ENCODE assay signal across 9 cellular contexts in genomic region chr18:13222371-13223281, GRCh38. TPM values are rescaled to one million over a fixed set of nuclear protein-coding genes. Genes with fewer than 3 reads are reported as not detected.
DNase-seq lines count a peak whose midpoint lies in the region; ATAC-seq and TF ChIP-seq lines count a peak whose summit lies in the region.
"Had no signal": no experiment of that assay in that cellular context is flagged by ENCODE, and none has a peak within 500 bp of the region (broad histone marks: within the 10 kb centered on the region; RNA-seq: fewer than 3 reads in every experiment).

No MANE protein-coding gene starts in this region.

- H3K9ac ChIP-seq in SK-N-SH, result no peak overlapping the region

- H3K9me3 ChIP-seq in SK-N-SH, result no peaks in the 10 kb centered on the region
- H3K9me3 ChIP-seq in testis, result no peaks in the 10 kb centered on the region
- H3K9me3 ChIP-seq in HAP-1, result no peaks in the 10 kb centered on the region

- POLR2A ChIA-PET in SK-N-SH (lab: Yijun Ruan, JAX), result interaction anchor here (0.8 to 1.0 kb wide), 2 partner anchors 279 to 290 kb away, joined by 3 read pairs; no protein-coding TSS in a partner anchor

- H3K27me3 ChIP-seq in SK-N-SH (ENCODE audit: insufficient read depth) (peaks cover 18% of the 10 kb centered on the region; the same call in 1 of the 2 replicates), layer of hippocampus (ENCODE audit: control insufficient read depth, insufficient read depth, low read length) (no peaks in the 10 kb centered on the region), testis (no peaks in the 10 kb centered on the region), HAP-1 (ENCODE audit: low read depth) (peaks cover 31% of the 10 kb centered on the region)

- TF ChIP-seq POLR2A in testis (IDR thresholded peaks at IDR 0.05), result no peak

- peak in 1 of 2 experiments; percentile 80; a peak in 2 of 4 replicates for TF ChIP-seq EP300 in SK-N-SH (IDR thresholded peaks at IDR 0.05; ENCODE audit: borderline replicate concordance in 1 of 2, low read depth in 1 of 2, low read length in 1 of 2)

- intact Hi-C loops in testis (cut with DNase I; ENCODE audit: low total_unique reads), result no loop called here

- H3K4me3 Mint-ChIP-seq in stimulated activated effector memory CD8-positive, alpha-beta T cell treated with anti-CD3 and anti-CD28 coated beads, Interleukin-12 subunit alpha, Interleukin-12 subunit beta, amount 100 ng/mL, for 72 hours, result no peak overlapping the region

- no peaks in the 10 kb centered on the region for H3K79me2 ChIP-seq in SK-N-SH (ENCODE audit: insufficient read depth)

- H3K36me3 Mint-ChIP-seq in stimulated activated effector memory CD8-positive, alpha-beta T cell treated with anti-CD3 and anti-CD28 coated beads, Interleukin-12 subunit alpha, Interleukin-12 subunit beta, amount 100 ng/mL, for 72 hours, result no peaks in the 10 kb centered on the region

- in situ Hi-C loops in HAP-1 (cut with MboI; ENCODE audit: low sequenced_read_pairs), result loop anchor here (25.0 kb wide), 1 partner anchor 415 kb away; no protein-coding TSS in a partner anchor

- no peak for TF ChIP-seq CTCF in SK-N-SH (IDR thresholded peaks at IDR 0.05)
- TF ChIP-seq CTCF in testis (IDR thresholded peaks at IDR 0.05), result no peak

- no peak overlapping the region for H2AFZ ChIP-seq in SK-N-SH (ENCODE audit: low read depth)

- H3F3A ChIP-seq in SK-N-SH (replicated peaks; ENCODE audit: insufficient read depth), result peaks cover 3% of the 10 kb centered on the region

- H3K4me3 ChIP-seq in SK-N-SH (ENCODE audit: low read depth in 2 of 2, low read length in 1 of 2) (peak overlapping the region in 1 of 2 experiments; percentile 17; a peak in 1 of 4 replicates), testis (no peak overlapping the region), HAP-1 (no peak overlapping the region)

- H3K27ac ChIP-seq in SK-N-SH (ENCODE audit: low read depth in 2 of 2, low read length in 1 of 2), result peak overlapping the region; percentile 34 to 100; a peak in 3 of 4 replicates
- H3K27ac ChIP-seq in layer of hippocampus (ENCODE audit: low read depth, low read length), result peak overlapping the region; percentile 77
- peak overlapping the region; percentile 34 to 48 for H3K27ac ChIP-seq in testis
- H3K27ac ChIP-seq: foreskin keratinocyte had no signal

- CTCF ChIA-PET in SK-N-SH (lab: Yijun Ruan, JAX), result interaction anchor here (0.6 to 1.8 kb wide), 9 partner anchors 10 to 306 kb away, joined by 3 to 8 read pairs (median 3); no protein-coding TSS in a partner anchor

- H3K9me2 ChIP-seq in SK-N-SH, result no peaks in the 10 kb centered on the region

- H3K27ac Mint-ChIP-seq in stimulated activated effector memory CD8-positive, alpha-beta T cell treated with anti-CD3 and anti-CD28 coated beads, Interleukin-12 subunit alpha, Interleukin-12 subunit beta, amount 100 ng/mL, for 72 hours, result no peak overlapping the region

- peaks cover 9 to 46% of the 10 kb centered on the region in 2 experiments; a peak in 3 of 4 replicates for H3K4me1 ChIP-seq in SK-N-SH (ENCODE audit: control insufficient read depth in 1 of 2, insufficient read depth in 2 of 2, low read depth in 1 of 2, low read length in 1 of 2)
- H3K4me1 ChIP-seq in testis, result peaks cover 35% of the 10 kb centered on the region
- no peaks in the 10 kb centered on the region for H3K4me1 ChIP-seq in HAP-1
- H3K4me1 ChIP-seq: foreskin keratinocyte had no signal

- ATAC-seq in GM21576 (IDR thresholded peaks at IDR 0.05; ENCODE audit: unreplicated experiment) (no peak), GM18517 (IDR thresholded peaks at IDR 0.05; ENCODE audit: unreplicated experiment) (no peak)
- no peak for ATAC-seq in stimulated activated effector memory CD8-positive, alpha-beta T cell treated with anti-CD3 and anti-CD28 coated beads, Interleukin-12 subunit alpha, Interleukin-12 subunit beta, amount 100 ng/mL, for 72 hours
- ATAC-seq: foreskin keratinocyte had no signal

- H3K4me2 ChIP-seq in SK-N-SH, result peak overlapping the region; percentile 67

- DNase-seq in NCI-H1105 (lab: John Stamatoyannopoulos, UW), result peak; percentile 94
- DNase-seq in SK-N-SH, result peak; percentile 77
- DNase-seq in testis, result peak; percentile 54
- DNase-seq in HAP-1 (ENCODE audit: low spot score in 2 of 2), result no peak
- no peak for DNase-seq in stimulated activated effector memory CD8-positive, alpha-beta T cell treated with anti-CD3 and anti-CD28 coated beads, Interleukin-12 subunit alpha, Interleukin-12 subunit beta, amount 100 ng/mL, for 72 hours (ENCODE audit: low spot score in 2 of 2)

- H4K20me1 ChIP-seq in SK-N-SH (ENCODE audit: insufficient read depth), result no peaks in the 10 kb centered on the region

- no peak for TF ChIP-seq RAD21 in SK-N-SH (IDR thresholded peaks at IDR 0.05; ENCODE audit: low read length)

- peaks cover 5% of the 10 kb centered on the region for H3K4me1 Mint-ChIP-seq in stimulated activated effector memory CD8-positive, alpha-beta T cell treated with anti-CD3 and anti-CD28 coated beads, Interleukin-12 subunit alpha, Interleukin-12 subunit beta, amount 100 ng/mL, for 72 hours

- 23% methylated on average over 18 of the region's 19 CpGs for WGBS in SK-N-SH (ENCODE audit: low lambda C conversion rate)
- WGBS in testis, 2 donors, result 33 to 35% methylated on average over 14 to 19 of the region's 19 CpGs

- no peaks in the 10 kb centered on the region for H3K36me3 ChIP-seq in SK-N-SH (replicated peaks in 1 of 2; ENCODE audit: control insufficient read depth in 1 of 2, insufficient read depth in 2 of 2, low read length in 1 of 2)
- H3K36me3 ChIP-seq in testis (ENCODE audit: low read depth, missing control alignments), result no peaks in the 10 kb centered on the region
- H3K36me3 ChIP-seq in HAP-1 (replicated peaks), result no peaks in the 10 kb centered on the region

- no peaks in the 10 kb centered on the region for H3K9me3 Mint-ChIP-seq in stimulated activated effector memory CD8-positive, alpha-beta T cell treated with anti-CD3 and anti-CD28 coated beads, Interleukin-12 subunit alpha, Interleukin-12 subunit beta, amount 100 ng/mL, for 72 hours

TF ChIP-seq in SK-N-SH, 30 proteins besides CTCF, POLR2A, EP300 and RAD21 (continues in another document):
- TF ChIP-seq, protein P1, sequence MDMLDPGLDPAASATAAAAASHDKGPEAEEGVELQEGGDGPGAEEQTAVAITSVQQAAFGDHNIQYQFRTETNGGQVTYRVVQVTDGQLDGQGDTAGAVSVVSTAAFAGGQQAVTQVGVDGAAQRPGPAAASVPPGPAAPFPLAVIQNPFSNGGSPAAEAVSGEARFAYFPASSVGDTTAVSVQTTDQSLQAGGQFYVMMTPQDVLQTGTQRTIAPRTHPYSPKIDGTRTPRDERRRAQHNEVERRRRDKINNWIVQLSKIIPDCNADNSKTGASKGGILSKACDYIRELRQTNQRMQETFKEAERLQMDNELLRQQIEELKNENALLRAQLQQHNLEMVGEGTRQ (IDR thresholded peaks at IDR 0.05; ENCODE audit: borderline replicate concordance, low read depth, low read length), result no peak
- TF ChIP-seq IRF3 (IDR thresholded peaks at IDR 0.05; ENCODE audit: low read depth, low read length) (no peak), FOXJ3 (CRISPR knock-in tag; IDR thresholded peaks at IDR 0.05) (peak; percentile 60; the same call in 1 of the 2 replicates), CHD2 (IDR thresholded peaks at IDR 0.05; ENCODE audit: low read length, partially characterized antibody) (peak; percentile 45), ZBTB33 (IDR thresholded peaks at IDR 0.05; ENCODE audit: borderline replicate concordance, low read depth) (no peak), NFIC (IDR thresholded peaks at IDR 0.05; ENCODE audit: borderline replicate concordance) (peak; percentile 37; the same call in 1 of the 2 replicates), YY1 (IDR thresholded peaks at IDR 0.05; ENCODE audit: low read depth) (no peak), FOXM1 (IDR thresholded peaks at IDR 0.05; ENCODE audit: low read depth) (no peak), RFX5 (IDR thresholded peaks at IDR 0.05; ENCODE audit: low read length) (no peak), USF1 (IDR thresholded peaks at IDR 0.05; ENCODE audit: borderline replicate concordance, low read depth) (no peak), POLR2AphosphoS5 (IDR thresholded peaks at IDR 0.05; ENCODE audit: low read depth, low read length) (no peak)

RNA-seq across cellular contexts. Expression of gene LDLRAD4, which starts 4.1 kb away (rescaled TPM):
- 0.16 and 0.32 TPM in 2 replicates for polyA plus RNA-seq in SK-N-SH (2012; rRNA removed)
- polyA plus RNA-seq in SK-N-SH (2012; cell fraction: cytosol; rRNA removed), result 0.15 and 0.20 TPM in 2 replicates
- 0.35 and 0.91 TPM in 2 replicates for polyA plus RNA-seq in SK-N-SH (2012; cell fraction: nucleus; rRNA removed)
- 10 to 100 TPM; 25.9 to 42.2 TPM for total RNA-seq in testis
- 22.0 TPM for polyA plus RNA-seq in testis (ENCODE audit: insufficient read depth, low read depth, low replicate concordance)
- total RNA-seq: foreskin keratinocyte had no signal
- polyA plus RNA-seq: foreskin keratinocyte had no signal

Comparison
In these comparisons a context has a peak if more than half of its experiments do, and no peak if none do; other contexts are left out.
1. DNase-seq: peak in NCI-H1105 (single experiment), SK-N-SH (single experiment) and testis (single experiment); none in HAP-1 (0 of 2) and stimulated activated effector memory CD8-positive, alpha-beta T cell treated with anti-CD3 and anti-CD28 coated beads, Interleukin-12 subunit alpha, Interleukin-12 subunit beta, amount 100 ng/mL, for 72 hours (0 of 2).
2. RNA of gene LDLRAD4, which starts 4.1 kb away (polyA plus RNA-seq): 22.0 TPM in testis (single experiment); 0.15 to 0.91 TPM in SK-N-SH; every median in the first group is over 10 times any median in the second.
3. Peak in every context shown above with its lines, with median percentiles within 50 percentile points of each other: H3K27ac ChIP-seq.